In the genomic region with DNA sequence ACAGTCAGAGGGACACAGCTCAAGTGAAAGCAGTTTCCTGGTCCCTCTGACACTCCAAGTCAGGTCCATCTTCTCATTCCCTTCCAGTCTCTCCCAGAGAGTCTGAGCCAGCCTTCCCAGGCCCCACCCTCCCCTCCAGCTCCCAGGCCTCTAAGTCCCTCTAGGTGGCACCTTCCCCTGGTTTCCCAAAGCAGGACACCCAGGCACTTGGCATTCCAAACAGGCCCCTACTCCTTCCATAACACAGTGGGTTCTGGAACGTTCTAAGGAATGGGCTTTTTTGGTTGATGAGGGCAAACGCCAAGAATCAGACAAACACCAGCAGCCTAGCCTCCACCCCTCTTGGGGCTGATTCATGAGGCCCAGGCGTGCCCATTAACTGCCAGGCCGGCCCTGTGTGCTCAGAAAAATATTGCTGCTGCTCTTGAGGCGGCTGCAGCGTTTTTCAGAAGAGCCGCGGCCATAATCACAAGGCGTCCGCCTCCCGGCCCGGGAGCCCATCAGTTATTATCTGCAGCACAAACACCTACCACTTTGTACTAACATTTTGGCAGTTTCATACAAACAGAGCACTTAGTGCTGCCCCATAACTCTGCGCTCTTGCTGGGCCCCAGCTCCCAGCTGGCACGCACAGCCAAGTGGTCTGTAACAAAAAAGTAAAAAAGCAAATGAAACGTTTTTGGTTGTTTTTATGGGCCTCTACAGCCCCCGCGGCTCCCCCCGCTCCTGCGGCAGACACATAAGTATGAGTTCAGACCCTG, we compare ENCODE assay signal across 23 cellular contexts.
DNase-seq lines count a peak whose midpoint lies in the region; ATAC-seq and TF ChIP-seq lines count a peak whose summit lies in the region.
"Had no signal": no experiment of that assay in that cellular context is flagged by ENCODE, and none has a peak within 500 bp of the region (broad histone marks: within the 10 kb centered on the region; RNA-seq: fewer than 3 reads in every experiment).

No MANE protein-coding gene starts in this region.

- peak; percentile 19 for TF ChIP-seq CTCF in foreskin keratinocyte (conservative IDR thresholded peaks at IDR 0.05)
- no peak for TF ChIP-seq CTCF in osteoblast (IDR thresholded peaks at IDR 0.05; ENCODE audit: extremely low read depth, low read depth, low read length)
- TF ChIP-seq CTCF in MM.1S (IDR thresholded peaks at IDR 0.05; ENCODE audit: low read length): no peak

- H3K27ac ChIP-seq in foreskin keratinocyte (no peak overlapping the region), osteoblast (ENCODE audit: low read depth, low read length) (peak overlapping the region; percentile 57), MM.1S (ENCODE audit: low read length) (no peak overlapping the region)
- H3K27ac ChIP-seq: C4-2B, gastrocnemius medialis, ovary had no signal

- ATAC-seq in foreskin keratinocyte: no peak
- no peak for ATAC-seq in GM21786 (IDR thresholded peaks at IDR 0.05; ENCODE audit: unreplicated experiment)
- ATAC-seq: activated CD4-positive, alpha-beta T cell treated with anti-CD3 and anti-CD28 coated beads for 36 hours; activated CD8-positive, alpha-beta memory T cell treated with anti-CD3 and anti-CD28 coated beads, Interleukin-2, amount 10 ng/mL, durations not matched to agents 7 days and 5 days; gastrocnemius medialis; Right ventricle myocardium inferior had no signal

- H3K79me2 ChIP-seq in osteoblast (ENCODE audit: insufficient read depth, low read length) (no peaks in the 10 kb centered on the region), MM.1S (ENCODE audit: low read length) (no peaks in the 10 kb centered on the region)

- H3K9me2 ChIP-seq in MM.1S (replicated peaks; ENCODE audit: insufficient read depth, low read length): no peaks in the 10 kb centered on the region

- no peak overlapping the region for H3K9ac ChIP-seq in MM.1S (ENCODE audit: low read length)

- DNase-seq in AG08396 (ENCODE audit: low spot score): peak; percentile 62
- DNase-seq in NCI-H2227 treated with DMSO at 0.1 percent for 48 hours (lab: John Stamatoyannopoulos, UW): peak; percentile 67
- no peak for DNase-seq in foreskin keratinocyte
- peak; percentile 89 for DNase-seq in osteoblast (ENCODE audit: insufficient read length, low spot score, missing footprints)
- DNase-seq in KG1 (lab: John Stamatoyannopoulos, UW): no peak
- no peak for DNase-seq in MM.1S
- no peak for DNase-seq in activated gamma-delta T cell (lab: John Stamatoyannopoulos, UW)
- DNase-seq: ACHN; activated CD4-positive, alpha-beta T cell treated with anti-CD3 and anti-CD28 coated beads for 36 hours; activated CD8-positive, alpha-beta memory T cell treated with anti-CD3 and anti-CD28 coated beads, Interleukin-2, amount 10 ng/mL, durations not matched to agents 7 days and 5 days; Calu3; cerebellar nuclear complex; gastrocnemius medialis; kidney glomerular epithelial cell; NCI-H1694 treated with DMSO at 0.1 percent for 48 hours; OCI-M1; ovary; stimulated activated CD4-positive, alpha-beta T cell treated with anti-CD3 and anti-CD28 coated beads, Interleukin-12 subunit alpha, Interleukin-12 subunit beta, amount 100 ng/mL, for 4 hours; stimulated activated CD4-positive, alpha-beta T cell treated with anti-CD3 and anti-CD28 coated beads, Interleukin-4, amount 100 ng/mL, for 4 hours had no signal

- H3K4me1 ChIP-seq in foreskin keratinocyte (no peaks in the 10 kb centered on the region), osteoblast (ENCODE audit: insufficient read depth, low read length) (peaks cover 18% of the 10 kb centered on the region), MM.1S (ENCODE audit: low read length) (no peaks in the 10 kb centered on the region)
- H3K4me1 ChIP-seq: HAP-1 had no signal

- peak overlapping the region; percentile 86 for H2AFZ ChIP-seq in osteoblast (ENCODE audit: low read length)
- no peak overlapping the region for H2AFZ ChIP-seq in MM.1S (ENCODE audit: low read length)

- H3K4me2 ChIP-seq in osteoblast (ENCODE audit: insufficient read depth, low read length): peak overlapping the region; percentile 68
- no peak overlapping the region for H3K4me2 ChIP-seq in MM.1S (ENCODE audit: low read depth, low read length)

- no peaks in the 10 kb centered on the region for H4K20me1 ChIP-seq in osteoblast (ENCODE audit: insufficient read depth, low read length)
- no peaks in the 10 kb centered on the region for H4K20me1 ChIP-seq in MM.1S (ENCODE audit: insufficient read depth, low read length)

- H3K36me3 ChIP-seq in osteoblast (ENCODE audit: insufficient read depth, low read length) (no peaks in the 10 kb centered on the region), MM.1S (replicated peaks; ENCODE audit: insufficient read depth, low read length) (no peaks in the 10 kb centered on the region)
- H3K36me3 ChIP-seq: gastrocnemius medialis, HAP-1, ovary had no signal

- H3K9me3 ChIP-seq in osteoblast (ENCODE audit: low read depth, low read length) (no peaks in the 10 kb centered on the region), MM.1S (replicated peaks; ENCODE audit: insufficient read depth, low read length) (no peaks in the 10 kb centered on the region)
- H3K9me3 ChIP-seq: gastrocnemius medialis, HAP-1, ovary had no signal

- H3K4me3 ChIP-seq in osteoblast (ENCODE audit: insufficient read depth, low read length) (peak overlapping the region; percentile 56), MM.1S (ENCODE audit: low read length) (no peak overlapping the region)
- H3K4me3 ChIP-seq: gastrocnemius medialis, HAP-1, ovary had no signal

- H3F3A ChIP-seq in MM.1S (ENCODE audit: insufficient read depth, low read length): no peaks in the 10 kb centered on the region

- H3K27me3 ChIP-seq in foreskin keratinocyte: no peaks in the 10 kb centered on the region
- H3K27me3 ChIP-seq in osteoblast (ENCODE audit: insufficient read depth, low read length): no peaks in the 10 kb centered on the region
- no peaks in the 10 kb centered on the region for H3K27me3 ChIP-seq in MM.1S (replicated peaks; ENCODE audit: insufficient read depth, low read length)
- H3K27me3 ChIP-seq: gastrocnemius medialis, ovary had no signal

Comparison
In these comparisons a context has a peak if more than half of its experiments do, and no peak if none do; other contexts are left out.
1. DNase-seq: peak in AG08396 (single experiment), NCI-H2227 treated with DMSO at 0.1 percent for 48 hours (single experiment) and osteoblast (single experiment); none in foreskin keratinocyte (0 of 2), KG1 (single experiment), MM.1S (single experiment) and activated gamma-delta T cell (single experiment).